7 cellular contexts compared by ENCODE assay signal in the genomic region with DNA sequence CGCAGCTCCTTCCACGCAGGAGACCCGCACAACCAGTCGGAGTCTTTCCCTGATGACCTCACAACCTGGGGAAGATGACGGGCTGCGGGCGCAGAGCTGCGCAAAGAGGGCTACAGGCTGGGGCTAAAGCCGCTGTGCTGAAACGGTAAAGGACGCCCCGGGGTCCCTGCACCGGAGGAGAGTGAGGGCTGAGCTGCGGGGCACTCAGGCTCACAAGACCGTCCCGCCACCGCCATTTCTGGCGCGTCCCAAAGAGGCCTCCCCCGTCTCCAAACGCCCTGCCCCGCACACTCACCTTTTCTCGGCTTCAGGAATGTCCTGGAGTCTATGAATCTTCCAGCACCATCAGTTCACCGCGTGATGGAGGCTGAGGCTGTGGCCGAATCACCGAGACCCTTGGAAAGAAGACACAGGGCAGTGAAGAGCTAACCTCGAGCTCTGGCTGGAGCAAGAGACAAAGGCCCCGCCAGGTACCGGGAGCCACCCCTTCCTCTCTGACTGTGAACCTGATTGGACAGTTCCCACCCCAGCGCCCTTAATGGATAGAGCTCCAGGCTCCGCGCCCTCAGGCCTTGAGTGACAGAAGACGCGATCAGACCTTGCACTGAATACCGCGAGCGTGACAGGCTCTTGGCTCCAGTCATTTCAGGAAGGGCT. TPM values are rescaled to one million over a fixed set of nuclear protein-coding genes. Genes with fewer than 3 reads are reported as not detected.
DNase-seq lines count a peak whose midpoint lies in the region; ATAC-seq and TF ChIP-seq lines count a peak whose summit lies in the region.

No MANE protein-coding gene starts in this region.

- intact Hi-C loops in breast epithelium (cut with DNase I; ENCODE audit: low total_unique reads) (no loop called here), lower lobe of right lung (cut with DNase I) (no loop called here)

- H3K9me3 ChIP-seq in breast epithelium (peaks cover 5 to 6% of the 10 kb centered on the region in 2 donors), lower lobe of right lung (peaks cover 7% of the 10 kb centered on the region), upper lobe of left lung (peaks cover 0 to 9% (median under 1%) of the 10 kb centered on the region in 4 donors)

- H3K4me3 ChIP-seq in breast epithelium (peak overlapping the region in 2 of 3 donors; percentile 54 to 63), lower lobe of right lung (peak overlapping the region; percentile 36), upper lobe of left lung (peak overlapping the region; percentile 7 to 41 (median 32))

- TF ChIP-seq POLR2A in breast epithelium (IDR thresholded peaks at IDR 0.05): no peak
- no peak for TF ChIP-seq POLR2A in upper lobe of left lung (IDR thresholded peaks at IDR 0.05)

- no peak for TF ChIP-seq CTCF in breast epithelium (IDR thresholded peaks at IDR 0.05)
- no peak for TF ChIP-seq CTCF in lower lobe of right lung (IDR thresholded peaks at IDR 0.05)
- TF ChIP-seq CTCF in upper lobe of left lung (IDR thresholded peaks at IDR 0.05): no peak

- H3K36me3 ChIP-seq in breast epithelium: no peaks in the 10 kb centered on the region
- H3K36me3 ChIP-seq in lower lobe of right lung: no peaks in the 10 kb centered on the region
- no peaks in the 10 kb centered on the region for H3K36me3 ChIP-seq in upper lobe of left lung

- ATAC-seq in GM21825 (IDR thresholded peaks at IDR 0.05; ENCODE audit: unreplicated experiment): peak; percentile 93
- peak; percentile 87 for ATAC-seq in lower lobe of right lung
- ATAC-seq in upper lobe of left lung (ENCODE audit: low FRiP score in 2 of 2): peak; percentile 41 to 76
- ATAC-seq in HG02884 (IDR thresholded peaks at IDR 0.05; ENCODE audit: unreplicated experiment): no peak

- H3K27me3 ChIP-seq in breast epithelium (no peaks in the 10 kb centered on the region), lower lobe of right lung (ENCODE audit: low read depth) (peaks cover 13% of the 10 kb centered on the region), upper lobe of left lung (peaks cover 0 to 5% (median 0%) of the 10 kb centered on the region in 4 donors)

- 2 to 4% methylated on average over 15 to 35 of the region's 38 CpGs for WGBS in upper lobe of left lung, 2 donors

- H3K4me1 ChIP-seq in breast epithelium: no peaks in the 10 kb centered on the region
- no peaks in the 10 kb centered on the region for H3K4me1 ChIP-seq in lower lobe of right lung
- H3K4me1 ChIP-seq in upper lobe of left lung: peaks cover 0 to 8% (median 0%) of the 10 kb centered on the region in 4 donors

- TF ChIP-seq EP300 in upper lobe of left lung (IDR thresholded peaks at IDR 0.05): no peak

- H3K27ac ChIP-seq in breast epithelium (peak overlapping the region in 1 of 2 donors; percentile 33), lower lobe of right lung (no peak overlapping the region), upper lobe of left lung (no peak overlapping the region)

- DNase-seq in OCI-M1 (lab: John Stamatoyannopoulos, UW): peak; percentile 99
- DNase-seq in breast epithelium (ENCODE audit: low spot score in 2 of 2): peak in 1 of 2 donors; percentile 41
- peak; percentile 63 for DNase-seq in lower lobe of right lung
- DNase-seq in upper lobe of left lung: peak in 1 of 2 donors; percentile 73
- DNase-seq in NCI-H187 (lab: John Stamatoyannopoulos, UW): no peak

RNA-seq across cellular contexts. Expression of a gene that starts 41.8 kb away (rescaled TPM):
- 10 to 100 TPM; 12.8 to 35.4 (median 30.5) TPM for total RNA-seq in breast epithelium
- 19.3 TPM for total RNA-seq in lower lobe of right lung
- 10 to 100 TPM; 11.8 to 35.2 (median 24.3) TPM for total RNA-seq in upper lobe of left lung

Comparison
In these comparisons a context has a peak if more than half of its experiments do, and no peak if none do; other contexts are left out.
1. DNase-seq: peak in OCI-M1 (single experiment) and lower lobe of right lung (single experiment); none in NCI-H187 (0 of 2).
2. Peak in every context shown above with its lines, with median percentiles within 50 percentile points of each other: H3K4me3 ChIP-seq.